Comparison of ENCODE assay signal across 9 cellular contexts in the genomic region with DNA sequence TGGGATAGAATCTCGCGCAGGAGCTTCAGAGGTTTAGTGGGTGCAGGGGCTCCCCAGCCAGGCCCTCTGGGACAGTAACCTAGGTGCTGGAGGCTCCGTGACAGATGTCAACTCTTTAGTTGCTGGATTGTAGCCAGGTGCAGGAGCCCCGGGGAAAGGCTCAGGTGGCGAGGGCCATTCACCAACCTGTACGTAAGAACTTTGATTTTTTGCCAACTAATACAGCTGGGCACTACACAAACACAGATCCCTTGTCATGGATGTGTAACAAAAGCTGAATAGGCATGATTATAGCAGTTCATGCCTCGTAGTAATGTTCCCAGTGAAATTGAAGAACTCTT.
DNase-seq lines count a peak whose midpoint lies in the region; ATAC-seq and TF ChIP-seq lines count a peak whose summit lies in the region.
"Had no signal": no experiment of that assay in that cellular context is flagged by ENCODE, and none has a peak within 500 bp of the region (broad histone marks: within the 10 kb centered on the region; RNA-seq: fewer than 3 reads in every experiment).

No MANE protein-coding gene starts in this region.

- DNase-seq in NCI-H526 treated with DMSO at 0.1 percent for 48 hours (lab: John Stamatoyannopoulos, UW), result peak; percentile 51
- no peak for DNase-seq in NCI-H526 (lab: John Stamatoyannopoulos, UW)
- peak; percentile 91 for DNase-seq in NCI-H2107 (lab: John Stamatoyannopoulos, UW)
- DNase-seq in SHP77 treated with DMSO at 0.1 percent for 48 hours (lab: John Stamatoyannopoulos, UW), result peak; percentile 79
- DNase-seq in stomach, result peak; percentile 40
- DNase-seq in GF-D8 (lab: John Stamatoyannopoulos, UW), result no peak
- DNase-seq: sigmoid colon had no signal

- H3K9me3 ChIP-seq in stomach, result no peaks in the 10 kb centered on the region
- H3K9me3 ChIP-seq: sigmoid colon had no signal

- no peaks in the 10 kb centered on the region for H3K36me3 ChIP-seq in stomach
- H3K36me3 ChIP-seq: sigmoid colon had no signal

- peaks cover 0 to 5% (median 2%) of the 10 kb centered on the region in 4 donors for H3K4me1 ChIP-seq in stomach
- H3K4me1 ChIP-seq: sigmoid colon had no signal

- H3K27me3 ChIP-seq in stomach, result no peaks in the 10 kb centered on the region
- H3K27me3 ChIP-seq: sigmoid colon had no signal

- intact Hi-C loops in stomach (cut with DNase I; ENCODE audit: low total_unique reads), result loop anchor here (10.0 kb wide), 2 partner anchors 1245 to 1465 kb away; no protein-coding TSS in a partner anchor

- WGBS in stomach, 5 donors, result 34 to 57% (median 37%) methylated on average over 7 of the region's 7 CpGs

- TF ChIP-seq EP300 in stomach (IDR thresholded peaks at IDR 0.05), result no peak

- no peak overlapping the region for H3K27ac ChIP-seq in stomach
- H3K27ac ChIP-seq: sigmoid colon had no signal

- TF ChIP-seq POLR2A in stomach (IDR thresholded peaks at IDR 0.05), result no peak

- ATAC-seq in HG03442 (IDR thresholded peaks at IDR 0.05; ENCODE audit: unreplicated experiment) (no peak), GM21390 (IDR thresholded peaks at IDR 0.05; ENCODE audit: unreplicated experiment) (no peak)

- no peak overlapping the region for H3K4me3 ChIP-seq in stomach
- H3K4me3 ChIP-seq: sigmoid colon had no signal

- TF ChIP-seq CTCF in stomach (IDR thresholded peaks at IDR 0.05), result no peak

Comparison
In these comparisons a context has a peak if more than half of its experiments do, and no peak if none do; other contexts are left out.
1. DNase-seq: peak in NCI-H526 treated with DMSO at 0.1 percent for 48 hours (single experiment), NCI-H2107 (single experiment), SHP77 treated with DMSO at 0.1 percent for 48 hours (single experiment) and stomach (single experiment); none in NCI-H526 (0 of 2) and GF-D8 (single experiment).